In the genomic region with DNA sequence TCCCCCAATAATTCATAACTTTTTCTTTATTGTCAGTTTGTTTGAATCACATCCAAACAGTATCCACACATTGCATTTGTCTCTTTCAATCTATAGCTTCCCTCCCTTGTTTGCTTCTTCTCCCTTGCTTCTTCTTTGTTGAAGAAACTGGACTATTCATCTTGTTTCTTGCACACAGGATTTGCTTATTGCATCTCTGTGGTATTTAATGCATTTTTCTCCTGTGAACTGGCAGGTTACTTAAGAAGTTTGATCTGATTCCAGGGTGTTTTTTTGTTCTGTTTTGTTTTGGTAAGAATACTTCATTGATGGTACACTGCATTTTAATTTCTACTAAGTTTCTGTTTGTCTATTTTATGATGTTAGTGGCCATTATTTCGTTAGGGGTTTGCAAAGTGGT, we compare ENCODE assay signal across 17 cellular contexts.
DNase-seq lines count a peak whose midpoint lies in the region; ATAC-seq, FAIRE-seq and TF ChIP-seq lines count a peak whose summit lies in the region.
"Had no signal": no experiment of that assay in that cellular context is flagged by ENCODE, and none has a peak within 500 bp of the region (broad histone marks: within the 10 kb centered on the region; RNA-seq: fewer than 3 reads in every experiment).

No MANE protein-coding gene starts in this region.

- H3K27ac Mint-ChIP-seq in dendritic cell treated with granulocyte-macrophage colony-stimulating factor and Interleukin-4, amounts not matched to agents 40 ng/mL and 50 ng/mL, for 4 days = peak overlapping the region; percentile 12
- no peak overlapping the region for H3K27ac Mint-ChIP-seq in stimulated activated memory B cell treated with anti-CD40 and anti-IgM and Interleukin-4, amounts not matched to agents 10 μg/mL and 1 μg/mL and 100 μg/mL, for 72 hours
- H3K27ac Mint-ChIP-seq: activated CD4-positive, alpha-beta T cell treated with anti-CD3 and anti-CD28 coated beads, Interleukin-2, amount 10 ng/mL, durations not matched to agents 7 days and 5 days; CD4-positive, CD25-positive, alpha-beta regulatory T cell; mesothelial cell of epicardium had no signal

- no peak for TF ChIP-seq POLR2A in GM12892 (IDR thresholded peaks at IDR 0.05; ENCODE audit: low read depth, low read length)

- H3K4me1 Mint-ChIP-seq in dendritic cell treated with granulocyte-macrophage colony-stimulating factor and Interleukin-4, amounts not matched to agents 40 ng/mL and 50 ng/mL, for 4 days (ENCODE audit: low read depth) = peaks cover 14% of the 10 kb centered on the region
- peaks cover 10% of the 10 kb centered on the region for H3K4me1 Mint-ChIP-seq in stimulated activated memory B cell treated with anti-CD40 and anti-IgM and Interleukin-4, amounts not matched to agents 10 μg/mL and 1 μg/mL and 100 μg/mL, for 72 hours
- H3K4me1 Mint-ChIP-seq: activated CD4-positive, alpha-beta T cell treated with anti-CD3 and anti-CD28 coated beads, Interleukin-2, amount 10 ng/mL, durations not matched to agents 7 days and 5 days had no signal

- H3K36me3 Mint-ChIP-seq in dendritic cell treated with granulocyte-macrophage colony-stimulating factor and Interleukin-4, amounts not matched to agents 40 ng/mL and 50 ng/mL, for 4 days (ENCODE audit: low read depth) = no peaks in the 10 kb centered on the region
- peaks cover 23% of the 10 kb centered on the region for H3K36me3 Mint-ChIP-seq in stimulated activated memory B cell treated with anti-CD40 and anti-IgM and Interleukin-4, amounts not matched to agents 10 μg/mL and 1 μg/mL and 100 μg/mL, for 72 hours

- peaks cover 3% of the 10 kb centered on the region for H3K27me3 Mint-ChIP-seq in dendritic cell treated with granulocyte-macrophage colony-stimulating factor and Interleukin-4, amounts not matched to agents 40 ng/mL and 50 ng/mL, for 4 days
- H3K27me3 Mint-ChIP-seq in stimulated activated memory B cell treated with anti-CD40 and anti-IgM and Interleukin-4, amounts not matched to agents 10 μg/mL and 1 μg/mL and 100 μg/mL, for 72 hours = no peaks in the 10 kb centered on the region
- H3K27me3 Mint-ChIP-seq: activated CD4-positive, alpha-beta T cell treated with anti-CD3 and anti-CD28 coated beads, Interleukin-2, amount 10 ng/mL, durations not matched to agents 7 days and 5 days; CD4-positive, CD25-positive, alpha-beta regulatory T cell had no signal

- H4K20me1 ChIP-seq in PC-3 (ENCODE audit: low read length) = no peaks in the 10 kb centered on the region

- intact Hi-C loops in PC-3 (cut with micrococcal nuclease) (no loop called here), sciatic nerve (cut with DNase I) (no loop called here)
- intact Hi-C loops in dendritic cell treated with granulocyte-macrophage colony-stimulating factor and Interleukin-4, amounts not matched to agents 40 ng/mL and 50 ng/mL, for 4 days (cut with micrococcal nuclease) = no loop called here

- no peaks in the 10 kb centered on the region for H3K9me3 ChIP-seq in PC-3 (ENCODE audit: low read length)
- H3K9me3 ChIP-seq: SJSA1 had no signal

- H3K4me3 Mint-ChIP-seq in dendritic cell treated with granulocyte-macrophage colony-stimulating factor and Interleukin-4, amounts not matched to agents 40 ng/mL and 50 ng/mL, for 4 days = no peak overlapping the region
- no peak overlapping the region for H3K4me3 Mint-ChIP-seq in stimulated activated memory B cell treated with anti-CD40 and anti-IgM and Interleukin-4, amounts not matched to agents 10 μg/mL and 1 μg/mL and 100 μg/mL, for 72 hours
- H3K4me3 Mint-ChIP-seq: activated CD4-positive, alpha-beta T cell treated with anti-CD3 and anti-CD28 coated beads, Interleukin-2, amount 10 ng/mL, durations not matched to agents 7 days and 5 days; activated T-cell treated with anti-CD3 and anti-CD28 coated beads, Interleukin-2, amount 50 U/mL, for 4 hours; CD4-positive, CD25-positive, alpha-beta regulatory T cell; mesothelial cell of epicardium had no signal

- peaks cover 17% of the 10 kb centered on the region; the same call in 1 of the 2 replicates for H3K4me1 ChIP-seq in PC-3 (ENCODE audit: insufficient read depth, low read length)
- H3K4me1 ChIP-seq: SJSA1 had no signal

- no peak overlapping the region for H2AFZ ChIP-seq in PC-3 (ENCODE audit: low read length)

- POLR2A ChIA-PET in PC-3 (lab: Charles Lee; ENCODE audit: unreplicated experiment) = interaction anchor here (0.7 kb wide), 1 partner anchor 25 kb away, joined by 8 read pairs; no protein-coding TSS in a partner anchor

- no TSS peak for BruUV-seq in PC-3 (replicated peaks; lab: Mats Ljungman, UMichigan)

- FAIRE-seq in GM12892 (lab: Jason Lieb, UNC) = no peak

- H3K27me3 ChIP-seq in PC-3 (ENCODE audit: low read length) = no peaks in the 10 kb centered on the region
- H3K27me3 ChIP-seq: SJSA1 had no signal

- H3F3A ChIP-seq in PC-3 (ENCODE audit: low read length, unreplicated experiment) = no peaks in the 10 kb centered on the region

- CTCF ChIA-PET in PC-3 (lab: Charles Lee) = no interaction called here

- ATAC-seq in PC-3 (peak; percentile 49), sciatic nerve (no peak)
- no peak for ATAC-seq in stimulated activated memory B cell treated with anti-CD40 and anti-IgM and Interleukin-4, amounts not matched to agents 10 μg/mL and 1 μg/mL and 100 μg/mL, for 72 hours
- ATAC-seq: activated T-cell treated with anti-CD3 and anti-CD28 coated beads, Interleukin-2, amount 50 U/mL, for 4 hours had no signal

- no peaks in the 10 kb centered on the region for H3K79me2 ChIP-seq in PC-3 (ENCODE audit: low read length)

- no peak overlapping the region for H3K27ac ChIP-seq in PC-3 (ENCODE audit: low read length)
- H3K27ac ChIP-seq: SJSA1 had no signal

- H3K9me3 Mint-ChIP-seq in dendritic cell treated with granulocyte-macrophage colony-stimulating factor and Interleukin-4, amounts not matched to agents 40 ng/mL and 50 ng/mL, for 4 days = no peaks in the 10 kb centered on the region
- peaks cover 5% of the 10 kb centered on the region for H3K9me3 Mint-ChIP-seq in stimulated activated memory B cell treated with anti-CD40 and anti-IgM and Interleukin-4, amounts not matched to agents 10 μg/mL and 1 μg/mL and 100 μg/mL, for 72 hours
- H3K9me3 Mint-ChIP-seq: activated T-cell treated with anti-CD3 and anti-CD28 coated beads, Interleukin-2, amount 50 U/mL, for 4 hours had no signal

- 0 out of 2 replicates have a peak overlapping the region, but pooled peaks have one; percentile 1 for H3K4me2 ChIP-seq in PC-3 (ENCODE audit: low read length)

- H3K36me3 ChIP-seq in PC-3 (ENCODE audit: low read depth, low read length) = no peaks in the 10 kb centered on the region
- H3K36me3 ChIP-seq: SJSA1 had no signal

- H3K4me3 ChIP-seq in PC-3 (ENCODE audit: low read length) = no peak overlapping the region
- H3K4me3 ChIP-seq: SJSA1 had no signal

- no peak for TF ChIP-seq CTCF in PC-3 (conservative IDR thresholded peaks at IDR 0.05; ENCODE audit: low read depth, low read length)

- no peak overlapping the region for H3K9ac ChIP-seq in PC-3 (ENCODE audit: low read length)

- no peaks in the 10 kb centered on the region for H3K9me2 ChIP-seq in PC-3 (replicated peaks; ENCODE audit: low read length)

- DNase-seq in AG20443 (ENCODE audit: low spot score) (peak; percentile 47), PC-3 (peak; percentile 58), non-pigmented ciliary epithelial cell (ENCODE audit: low read depth) (peak; percentile 74), sciatic nerve (ENCODE audit: low spot score) (no peak), GM12892 (ENCODE audit: insufficient read length) (no peak)
- DNase-seq in activated CD4-positive, alpha-beta T cell treated with anti-CD3 and anti-CD28 coated beads, Interleukin-2, amount 50 U/mL, for 48 hours = no peak
- DNase-seq: activated CD4-positive, alpha-beta T cell treated with anti-CD3 and anti-CD28 coated beads, Interleukin-2, amount 10 ng/mL, durations not matched to agents 7 days and 5 days; activated T-cell treated with anti-CD3 and anti-CD28 coated beads, Interleukin-2, amount 50 U/mL, for 4 hours; CD4-positive, CD25-positive, alpha-beta regulatory T cell; foreskin melanocyte; NCI-H1092; NCI-H345; substantia nigra had no signal

Comparison
In these comparisons a context has a peak if more than half of its experiments do, and no peak if none do; other contexts are left out.
1. DNase-seq: peak in AG20443 (single experiment), PC-3 (single experiment) and non-pigmented ciliary epithelial cell (single experiment); none in activated CD4-positive, alpha-beta T cell treated with anti-CD3 and anti-CD28 coated beads, Interleukin-2, amount 50 U/mL, for 48 hours (0 of 2), sciatic nerve (single experiment) and GM12892 (single experiment).